ENCODE assay signal across 1 cellular context in genomic region chr2:152301131-152301530, GRCh38.
TF ChIP-seq lines count a peak whose summit lies in the region.

No MANE protein-coding gene starts in this region.

TF ChIP-seq in HepG2, 621 proteins besides CTCF, POLR2A, EP300 and RAD21 (continued from another document):
- TF ChIP-seq MNT (IDR thresholded peaks at IDR 0.05), result 0 out of 2 replicates have a peak, but pooled peaks have one; percentile 8
